In the genomic region with DNA sequence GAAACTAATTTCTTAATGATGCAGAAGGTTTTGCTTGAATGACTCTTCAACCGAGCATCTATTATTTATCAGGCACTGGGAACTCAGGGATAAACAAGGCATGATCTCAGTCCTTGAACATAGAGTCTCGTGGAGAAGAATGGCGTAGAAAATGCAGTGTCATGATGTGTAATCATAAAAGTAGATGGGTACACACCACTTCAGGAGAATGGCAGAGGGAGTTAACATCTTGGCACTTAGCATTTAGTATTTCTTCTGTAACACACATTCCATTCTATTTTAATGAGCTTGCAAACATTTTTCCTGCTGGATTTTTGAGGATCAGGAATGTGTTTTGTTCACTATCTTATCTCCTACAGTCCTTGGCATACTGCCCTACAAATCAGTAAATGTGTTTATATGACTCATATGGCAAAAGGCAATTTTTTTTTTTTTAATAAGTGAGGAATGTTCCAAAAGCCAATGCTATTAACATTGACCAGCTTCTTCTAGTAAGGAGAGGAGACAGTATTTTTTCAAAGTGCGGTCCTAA, we compare ENCODE assay signal across 1 cellular context.
TF ChIP-seq lines count a peak whose summit lies in the region.

No MANE protein-coding gene starts in this region.

TF ChIP-seq in HEK293, 187 proteins besides CTCF, POLR2A, EP300 and RAD21 (continued from another document and continues in another):
- TF ChIP-seq, protein P1, sequence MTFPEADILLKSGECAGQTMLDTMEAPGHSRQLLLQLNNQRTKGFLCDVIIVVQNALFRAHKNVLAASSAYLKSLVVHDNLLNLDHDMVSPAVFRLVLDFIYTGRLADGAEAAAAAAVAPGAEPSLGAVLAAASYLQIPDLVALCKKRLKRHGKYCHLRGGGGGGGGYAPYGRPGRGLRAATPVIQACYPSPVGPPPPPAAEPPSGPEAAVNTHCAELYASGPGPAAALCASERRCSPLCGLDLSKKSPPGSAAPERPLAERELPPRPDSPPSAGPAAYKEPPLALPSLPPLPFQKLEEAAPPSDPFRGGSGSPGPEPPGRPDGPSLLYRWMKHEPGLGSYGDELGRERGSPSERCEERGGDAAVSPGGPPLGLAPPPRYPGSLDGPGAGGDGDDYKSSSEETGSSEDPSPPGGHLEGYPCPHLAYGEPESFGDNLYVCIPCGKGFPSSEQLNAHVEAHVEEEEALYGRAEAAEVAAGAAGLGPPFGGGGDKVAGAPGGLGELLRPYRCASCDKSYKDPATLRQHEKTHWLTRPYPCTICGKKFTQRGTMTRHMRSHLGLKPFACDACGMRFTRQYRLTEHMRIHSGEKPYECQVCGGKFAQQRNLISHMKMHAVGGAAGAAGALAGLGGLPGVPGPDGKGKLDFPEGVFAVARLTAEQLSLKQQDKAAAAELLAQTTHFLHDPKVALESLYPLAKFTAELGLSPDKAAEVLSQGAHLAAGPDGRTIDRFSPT (tag by site-specific recombination; IDR thresholded peaks at IDR 0.05), result peak; percentile 93
- no peak for TF ChIP-seq ZNF707 (tag by site-specific recombination; IDR thresholded peaks at IDR 0.05)
- TF ChIP-seq, protein P2, sequence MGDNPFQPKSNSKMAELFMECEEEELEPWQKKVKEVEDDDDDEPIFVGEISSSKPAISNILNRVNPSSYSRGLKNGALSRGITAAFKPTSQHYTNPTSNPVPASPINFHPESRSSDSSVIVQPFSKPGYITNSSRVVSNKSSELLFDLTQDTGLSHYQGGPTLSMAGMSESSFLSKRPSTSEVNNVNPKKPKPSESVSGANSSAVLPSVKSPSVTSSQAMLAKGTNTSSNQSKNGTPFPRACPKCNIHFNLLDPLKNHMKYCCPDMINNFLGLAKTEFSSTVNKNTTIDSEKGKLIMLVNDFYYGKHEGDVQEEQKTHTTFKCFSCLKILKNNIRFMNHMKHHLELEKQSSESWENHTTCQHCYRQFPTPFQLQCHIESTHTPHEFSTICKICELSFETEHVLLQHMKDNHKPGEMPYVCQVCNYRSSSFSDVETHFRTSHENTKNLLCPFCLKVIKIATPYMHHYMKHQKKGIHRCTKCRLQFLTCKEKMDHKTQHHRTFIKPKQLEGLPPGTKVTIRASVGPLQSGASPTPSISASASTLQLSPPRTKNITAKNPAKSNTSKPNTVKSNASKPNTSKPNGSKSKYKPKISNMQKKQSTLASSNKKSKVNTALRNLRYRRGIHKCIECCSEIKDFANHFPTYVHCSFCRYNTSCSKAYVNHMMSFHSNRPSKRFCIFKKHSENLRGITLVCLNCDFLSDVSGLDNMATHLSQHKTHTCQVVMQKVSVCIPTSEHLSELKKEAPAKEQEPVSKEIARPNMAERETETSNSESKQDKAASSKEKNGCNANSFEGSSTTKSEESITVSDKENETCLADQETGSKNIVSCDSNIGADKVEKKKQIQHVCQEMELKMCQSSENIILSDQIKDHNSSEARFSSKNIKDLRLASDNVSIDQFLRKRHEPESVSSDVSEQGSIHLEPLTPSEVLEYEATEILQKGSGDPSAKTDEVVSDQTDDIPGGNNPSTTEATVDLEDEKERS (tag by site-specific recombination; IDR thresholded peaks at IDR 0.05), result no peak; the same call in 1 of the 2 replicates
- peak; percentile 40; the same call in 1 of the 2 replicates for TF ChIP-seq KLF16 (tag by site-specific recombination; IDR thresholded peaks at IDR 0.05)
- peak; percentile 88 for TF ChIP-seq ZNF24 (tag by site-specific recombination; IDR thresholded peaks at IDR 0.05)
- TF ChIP-seq, protein P3, sequence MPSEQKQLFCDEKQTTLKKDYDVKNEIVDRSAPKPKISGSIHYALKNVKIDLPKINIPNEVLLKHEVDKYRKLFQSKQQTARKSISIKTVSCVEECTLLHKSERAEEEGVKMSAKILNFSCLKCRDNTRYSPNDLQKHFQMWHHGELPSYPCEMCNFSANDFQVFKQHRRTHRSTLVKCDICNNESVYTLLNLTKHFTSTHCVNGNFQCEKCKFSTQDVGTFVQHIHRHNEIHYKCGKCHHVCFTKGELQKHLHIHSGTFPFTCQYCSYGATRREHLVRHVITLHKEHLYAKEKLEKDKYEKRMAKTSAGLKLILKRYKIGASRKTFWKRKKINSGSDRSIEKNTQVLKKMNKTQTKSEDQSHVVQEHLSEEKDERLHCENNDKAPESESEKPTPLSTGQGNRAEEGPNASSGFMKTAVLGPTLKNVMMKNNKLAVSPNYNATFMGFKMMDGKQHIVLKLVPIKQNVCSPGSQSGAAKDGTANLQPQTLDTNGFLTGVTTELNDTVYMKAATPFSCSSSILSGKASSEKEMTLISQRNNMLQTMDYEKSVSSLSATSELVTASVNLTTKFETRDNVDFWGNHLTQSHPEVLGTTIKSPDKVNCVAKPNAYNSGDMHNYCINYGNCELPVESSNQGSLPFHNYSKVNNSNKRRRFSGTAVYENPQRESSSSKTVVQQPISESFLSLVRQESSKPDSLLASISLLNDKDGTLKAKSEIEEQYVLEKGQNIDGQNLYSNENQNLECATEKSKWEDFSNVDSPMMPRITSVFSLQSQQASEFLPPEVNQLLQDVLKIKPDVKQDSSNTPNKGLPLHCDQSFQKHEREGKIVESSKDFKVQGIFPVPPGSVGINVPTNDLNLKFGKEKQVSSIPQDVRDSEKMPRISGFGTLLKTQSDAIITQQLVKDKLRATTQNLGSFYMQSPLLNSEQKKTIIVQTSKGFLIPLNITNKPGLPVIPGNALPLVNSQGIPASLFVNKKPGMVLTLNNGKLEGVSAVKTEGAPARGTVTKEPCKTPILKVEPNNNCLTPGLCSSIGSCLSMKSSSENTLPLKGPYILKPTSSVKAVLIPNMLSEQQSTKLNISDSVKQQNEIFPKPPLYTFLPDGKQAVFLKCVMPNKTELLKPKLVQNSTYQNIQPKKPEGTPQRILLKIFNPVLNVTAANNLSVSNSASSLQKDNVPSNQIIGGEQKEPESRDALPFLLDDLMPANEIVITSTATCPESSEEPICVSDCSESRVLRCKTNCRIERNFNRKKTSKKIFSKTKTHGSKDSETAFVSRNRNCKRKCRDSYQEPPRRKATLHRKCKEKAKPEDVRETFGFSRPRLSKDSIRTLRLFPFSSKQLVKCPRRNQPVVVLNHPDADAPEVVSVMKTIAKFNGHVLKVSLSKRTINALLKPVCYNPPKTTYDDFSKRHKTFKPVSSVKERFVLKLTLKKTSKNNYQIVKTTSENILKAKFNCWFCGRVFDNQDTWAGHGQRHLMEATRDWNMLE (tag by site-specific recombination; conservative IDR thresholded peaks at IDR 0.05; ENCODE audit: low read depth), result peak; percentile 22; the same call in 1 of the 2 replicates
- no peak; the same call in 1 of the 2 replicates for TF ChIP-seq ZBTB8A (tag by site-specific recombination; IDR thresholded peaks at IDR 0.05)
- peak; percentile 16; the same call in 1 of the 2 replicates for TF ChIP-seq OVOL3 (tag by site-specific recombination; IDR thresholded peaks at IDR 0.05)
- peak; percentile 17; the same call in 1 of the 2 replicates for TF ChIP-seq ZNF184 (tag by site-specific recombination; IDR thresholded peaks at IDR 0.05)
- TF ChIP-seq ZNF660 (tag by site-specific recombination; IDR thresholded peaks at IDR 0.05), result peak; percentile 54; the same call in 1 of the 2 replicates
- TF ChIP-seq ZNF621 (tag by site-specific recombination; IDR thresholded peaks at IDR 0.05), result no peak
- TF ChIP-seq ZNF211 (tag by site-specific recombination; IDR thresholded peaks at IDR 0.05; ENCODE audit: low read depth), result no peak
- TF ChIP-seq ZNF843 (tag by site-specific recombination; IDR thresholded peaks at IDR 0.05), result peak; percentile 79
- TF ChIP-seq OSR2 (tag by site-specific recombination; IDR thresholded peaks at IDR 0.05), result no peak
- no peak for TF ChIP-seq ZNF510 (tag by site-specific recombination; IDR thresholded peaks at IDR 0.05; ENCODE audit: insufficient replicate concordance)
- TF ChIP-seq REST (tag by site-specific recombination; IDR thresholded peaks at IDR 0.05), result no peak
- TF ChIP-seq ZSCAN18 (tag by site-specific recombination; IDR thresholded peaks at IDR 0.05), result no peak
- TF ChIP-seq ZNF558 (tag by site-specific recombination; IDR thresholded peaks at IDR 0.05), result peak; percentile 60; the same call in 1 of the 2 replicates
- TF ChIP-seq HOXC10 (CRISPR knock-in tag; IDR thresholded peaks at IDR 0.05), result no peak
- TF ChIP-seq, protein P4, sequence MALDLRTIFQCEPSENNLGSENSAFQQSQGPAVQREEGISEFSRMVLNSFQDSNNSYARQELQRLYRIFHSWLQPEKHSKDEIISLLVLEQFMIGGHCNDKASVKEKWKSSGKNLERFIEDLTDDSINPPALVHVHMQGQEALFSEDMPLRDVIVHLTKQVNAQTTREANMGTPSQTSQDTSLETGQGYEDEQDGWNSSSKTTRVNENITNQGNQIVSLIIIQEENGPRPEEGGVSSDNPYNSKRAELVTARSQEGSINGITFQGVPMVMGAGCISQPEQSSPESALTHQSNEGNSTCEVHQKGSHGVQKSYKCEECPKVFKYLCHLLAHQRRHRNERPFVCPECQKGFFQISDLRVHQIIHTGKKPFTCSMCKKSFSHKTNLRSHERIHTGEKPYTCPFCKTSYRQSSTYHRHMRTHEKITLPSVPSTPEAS (tag by site-specific recombination; IDR thresholded peaks at IDR 0.05), result peak; percentile 81
- TF ChIP-seq, protein P5, sequence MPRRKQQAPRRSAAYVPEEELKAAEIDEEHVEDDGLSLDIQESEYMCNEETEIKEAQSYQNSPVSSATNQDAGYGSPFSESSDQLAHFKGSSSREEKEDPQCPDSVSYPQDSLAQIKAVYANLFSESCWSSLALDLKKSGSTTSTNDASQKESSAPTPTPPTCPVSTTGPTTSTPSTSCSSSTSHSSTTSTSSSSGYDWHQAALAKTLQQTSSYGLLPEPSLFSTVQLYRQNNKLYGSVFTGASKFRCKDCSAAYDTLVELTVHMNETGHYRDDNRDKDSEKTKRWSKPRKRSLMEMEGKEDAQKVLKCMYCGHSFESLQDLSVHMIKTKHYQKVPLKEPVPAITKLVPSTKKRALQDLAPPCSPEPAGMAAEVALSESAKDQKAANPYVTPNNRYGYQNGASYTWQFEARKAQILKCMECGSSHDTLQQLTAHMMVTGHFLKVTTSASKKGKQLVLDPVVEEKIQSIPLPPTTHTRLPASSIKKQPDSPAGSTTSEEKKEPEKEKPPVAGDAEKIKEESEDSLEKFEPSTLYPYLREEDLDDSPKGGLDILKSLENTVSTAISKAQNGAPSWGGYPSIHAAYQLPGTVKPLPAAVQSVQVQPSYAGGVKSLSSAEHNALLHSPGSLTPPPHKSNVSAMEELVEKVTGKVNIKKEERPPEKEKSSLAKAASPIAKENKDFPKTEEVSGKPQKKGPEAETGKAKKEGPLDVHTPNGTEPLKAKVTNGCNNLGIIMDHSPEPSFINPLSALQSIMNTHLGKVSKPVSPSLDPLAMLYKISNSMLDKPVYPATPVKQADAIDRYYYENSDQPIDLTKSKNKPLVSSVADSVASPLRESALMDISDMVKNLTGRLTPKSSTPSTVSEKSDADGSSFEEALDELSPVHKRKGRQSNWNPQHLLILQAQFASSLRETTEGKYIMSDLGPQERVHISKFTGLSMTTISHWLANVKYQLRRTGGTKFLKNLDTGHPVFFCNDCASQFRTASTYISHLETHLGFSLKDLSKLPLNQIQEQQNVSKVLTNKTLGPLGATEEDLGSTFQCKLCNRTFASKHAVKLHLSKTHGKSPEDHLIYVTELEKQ (tag by site-specific recombination; IDR thresholded peaks at IDR 0.05; ENCODE audit: borderline replicate concordance), result peak; percentile 41
- peak; percentile 95 for TF ChIP-seq SP7 (tag by site-specific recombination; IDR thresholded peaks at IDR 0.05)
- TF ChIP-seq ZNF202 (tag by site-specific recombination; IDR thresholded peaks at IDR 0.05; ENCODE audit: borderline replicate concordance), result no peak
- no peak for TF ChIP-seq ZNF670 (tag by site-specific recombination; IDR thresholded peaks at IDR 0.05; ENCODE audit: low read depth)
- peak; percentile 57; the same call in 1 of the 2 replicates for TF ChIP-seq ZNF335 (tag by site-specific recombination; conservative IDR thresholded peaks at IDR 0.05)
- no peak for TF ChIP-seq ZNF513 (tag by site-specific recombination; IDR thresholded peaks at IDR 0.05)
- peak; percentile 75 for TF ChIP-seq FEZF1 (tag by site-specific recombination; IDR thresholded peaks at IDR 0.05)
- no peak for TF ChIP-seq ZNF701 (tag by site-specific recombination; IDR thresholded peaks at IDR 0.05)
- TF ChIP-seq ZFP69B (tag by site-specific recombination; IDR thresholded peaks at IDR 0.05), result peak; percentile 44; the same call in 1 of the 2 replicates
- no peak for TF ChIP-seq ZNF747 (tag by site-specific recombination; IDR thresholded peaks at IDR 0.05)
- no peak for TF ChIP-seq ZNF76 (tag by site-specific recombination; IDR thresholded peaks at IDR 0.05; ENCODE audit: borderline replicate concordance, low read depth)
